25 cellular contexts compared by ENCODE assay signal in genomic region chr20:39266989-39267388, GRCh38.
DNase-seq lines count a peak whose midpoint lies in the region; ATAC-seq, FAIRE-seq and TF ChIP-seq lines count a peak whose summit lies in the region.
"Had no signal": no experiment of that assay in that cellular context is flagged by ENCODE, and none has a peak within 500 bp of the region (broad histone marks: within the 10 kb centered on the region; RNA-seq: fewer than 3 reads in every experiment).

No MANE protein-coding gene starts in this region.

- TF ChIP-seq CTCF in HepG2 (CRISPR knock-in tag; IDR thresholded peaks at IDR 0.05) (no peak), right lobe of liver (IDR thresholded peaks at IDR 0.05) (no peak), IMR-90 (conservative IDR thresholded peaks at IDR 0.05; ENCODE audit: low read depth, low read length) (no peak), bronchial epithelial cell (IDR thresholded peaks at IDR 0.05; ENCODE audit: insufficient read depth, low read length, severe bottlenecking) (no peak)

- H3K9me3 ChIP-seq in HepG2 (ENCODE audit: low read length) (no peaks in the 10 kb centered on the region), right lobe of liver (no peaks in the 10 kb centered on the region), IMR-90 (ENCODE audit: control insufficient read depth, insufficient read depth, low read length) (no peaks in the 10 kb centered on the region)
- H3K9me3 ChIP-seq: BE2C, BLaER1 had no signal

- no peak overlapping the region for H3K56ac ChIP-seq in IMR-90 (ENCODE audit: extremely low read depth, insufficient read depth, low read length)

- H3K4me3 ChIP-seq in HepG2 (replicated peaks in 1 of 3; ENCODE audit: insufficient read depth in 1 of 3, low read depth in 2 of 3, low read length in 3 of 3) (no peak overlapping the region), right lobe of liver (no peak overlapping the region), IMR-90 (ENCODE audit: insufficient read depth, low read depth, low read length) (no peak overlapping the region), bronchial epithelial cell (ENCODE audit: low read depth, low read length) (no peak overlapping the region)
- H3K4me3 ChIP-seq: BLaER1, GM12878 had no signal

- no peaks in the 10 kb centered on the region for H3K36me3 ChIP-seq in HepG2 (replicated peaks in 1 of 2; ENCODE audit: control insufficient read depth in 1 of 2, insufficient read depth in 2 of 2, low read length in 2 of 2)
- H3K36me3 ChIP-seq in right lobe of liver: no peaks in the 10 kb centered on the region
- H3K36me3 ChIP-seq in IMR-90 (ENCODE audit: control insufficient read depth, insufficient read depth, low read length): no peaks in the 10 kb centered on the region
- H3K36me3 ChIP-seq in bronchial epithelial cell (ENCODE audit: control insufficient read depth, insufficient read depth, low read length): no peaks in the 10 kb centered on the region
- H3K36me3 ChIP-seq: BE2C, BLaER1 had no signal

- no peak overlapping the region for H2BK5ac ChIP-seq in IMR-90 (ENCODE audit: low read depth, low read length, poor library complexity, severe bottlenecking)

- no peak overlapping the region for H3K23ac ChIP-seq in IMR-90 (ENCODE audit: low read depth, low read length)

- H2AK5ac ChIP-seq in IMR-90 (ENCODE audit: low read depth, low read length): no peak overlapping the region

- H3K27ac ChIP-seq in HepG2 (ENCODE audit: extremely low read length, insufficient read depth, low read length): no peak overlapping the region
- H3K27ac ChIP-seq in right lobe of liver: no peak overlapping the region
- H3K27ac ChIP-seq in IMR-90 (ENCODE audit: insufficient read depth, low read length): no peak overlapping the region
- H3K27ac ChIP-seq: 22Rv1, BLaER1 had no signal

- no peak overlapping the region for H3K4ac ChIP-seq in IMR-90 (ENCODE audit: low read depth, low read length)

- no peak overlapping the region for H2BK120ac ChIP-seq in IMR-90 (ENCODE audit: low read depth, low read length)

- no peak overlapping the region for H2BK15ac ChIP-seq in IMR-90 (ENCODE audit: low read depth, low read length)

- H2AK9ac ChIP-seq in IMR-90 (replicated peaks; ENCODE audit: low read depth, low read length, poor library complexity): no peak overlapping the region

- no peaks in the 10 kb centered on the region for H3K79me1 ChIP-seq in IMR-90 (ENCODE audit: low read depth in 1 of 2, low read length in 2 of 2)

- H2BK20ac ChIP-seq in IMR-90 (ENCODE audit: low read depth, low read length): no peak overlapping the region

- POLR2A ChIA-PET in HepG2 (lab: Yijun Ruan, JAX) (no interaction called here), IMR-90 (lab: Charles Lee; ENCODE audit: unreplicated experiment) (no interaction called here)

- 3% methylated on average over 4 of the region's 4 CpGs for WGBS in HepG2 (ENCODE audit: low lambda C conversion rate)
- WGBS in right lobe of liver (ENCODE audit: insufficient coverage, low coverage, low lambda C conversion rate, missing lambda C conversion rate): 68% methylated on average over 2 of the region's 4 CpGs
- WGBS in IMR-90 (ENCODE audit: extremely low coverage in 2 of 2, insufficient read length in 1 of 2), 2 experiments: no CpG with 5 or more reads among the region's 4 CpGs

- TF ChIP-seq EP300 in HepG2 (IDR thresholded peaks at IDR 0.05; ENCODE audit: low read depth in 2 of 2, low read length in 2 of 2) (no peak), HepG2 (CRISPR knock-in tag; IDR thresholded peaks at IDR 0.05; ENCODE audit: borderline replicate concordance) (no peak)

- H4K5ac ChIP-seq in IMR-90 (ENCODE audit: low read depth, low read length): no peak overlapping the region

- dilution Hi-C loops in IMR-90 (cut with HindIII; ENCODE audit: low sequenced_read_pairs, unreplicated experiment): no loop called here

- no peak overlapping the region for H3K4me2 ChIP-seq in HepG2 (ENCODE audit: low read depth, low read length)
- H3K4me2 ChIP-seq in IMR-90 (ENCODE audit: low read depth, low read length): no peak overlapping the region
- H3K4me2 ChIP-seq: BLaER1 had no signal

- TF ChIP-seq POLR2A in HepG2 (IDR thresholded peaks at IDR 0.05; ENCODE audit: insufficient read depth in 1 of 2, low read depth in 2 of 2, low read length in 2 of 2) (no peak), right lobe of liver (IDR thresholded peaks at IDR 0.05) (no peak), IMR-90 (IDR thresholded peaks at IDR 0.05; ENCODE audit: low read depth, low read length) (no peak)

- no peaks in the 10 kb centered on the region for H3K4me1 ChIP-seq in HepG2 (ENCODE audit: insufficient read depth, low read length)
- H3K4me1 ChIP-seq in right lobe of liver: no peaks in the 10 kb centered on the region
- no peaks in the 10 kb centered on the region for H3K4me1 ChIP-seq in IMR-90 (ENCODE audit: control insufficient read depth, insufficient read depth, low read length)
- H3K4me1 ChIP-seq: BLaER1 had no signal

- no peak for ATAC-seq in HepG2
- ATAC-seq in right lobe of liver: no peak
- no peak for ATAC-seq in IMR-90 (ENCODE audit: low read depth)
- no peak for ATAC-seq in activated naive CD4-positive, alpha-beta T cell treated with anti-CD3 and anti-CD28 coated beads, Interleukin-2, amount 50 U/mL, for 72 hours
- ATAC-seq: GM12878 had no signal

- in situ Hi-C loops in HepG2 (cut with HindIII; ENCODE audit: extremely low pct_ligation_motif_present, low pct_unique_long_range_greater_than_20kb) (no loop called here), IMR-90 (cut with MboI; ENCODE audit: low sequenced_read_pairs) (no loop called here)

- FAIRE-seq in HepG2 (lab: Jason Lieb, UNC) (no peak), bronchial epithelial cell (lab: Jason Lieb, UNC) (peak; percentile 91)
- FAIRE-seq: GM12878, GM12892, GM18507 had no signal

- intact Hi-C loops in HepG2 (cut with micrococcal nuclease; ENCODE audit: unreplicated experiment): loop anchor here (10.0 kb wide), 2 partner anchors 608 to 1428 kb away; no protein-coding TSS in a partner anchor
- intact Hi-C loops in right lobe of liver (cut with DNase I): no loop called here
- intact Hi-C loops in IMR-90 (cut with micrococcal nuclease): no loop called here

- no peaks in the 10 kb centered on the region for H3K9me3 Mint-ChIP-seq in activated naive CD4-positive, alpha-beta T cell treated with anti-CD3 and anti-CD28 coated beads, Interleukin-2, amount 50 U/mL, for 72 hours
- H3K9me3 Mint-ChIP-seq: CD14-positive monocyte; CD4-positive, alpha-beta memory T cell; CD4-positive, CD25-positive, alpha-beta regulatory T cell; CD8-positive, alpha-beta memory T cell had no signal

- no peaks in the 10 kb centered on the region for H3K36me3 Mint-ChIP-seq in activated naive CD4-positive, alpha-beta T cell treated with anti-CD3 and anti-CD28 coated beads, Interleukin-2, amount 50 U/mL, for 72 hours
- H3K36me3 Mint-ChIP-seq: CD14-positive monocyte; CD4-positive, alpha-beta memory T cell; CD4-positive, CD25-positive, alpha-beta regulatory T cell had no signal

- H3K27me3 ChIP-seq in HepG2 (ENCODE audit: control insufficient read depth in 1 of 2, insufficient read depth in 2 of 2, low read length in 2 of 2) (no peaks in the 10 kb centered on the region), right lobe of liver (no peaks in the 10 kb centered on the region), IMR-90 (ENCODE audit: control insufficient read depth, insufficient read depth, low read length) (no peaks in the 10 kb centered on the region), bronchial epithelial cell (ENCODE audit: control insufficient read depth, insufficient read depth, low read length) (no peaks in the 10 kb centered on the region)
- H3K27me3 ChIP-seq: BE2C, BLaER1 had no signal

- no peak overlapping the region for H3K18ac ChIP-seq in IMR-90 (ENCODE audit: low read depth, low read length)

- CTCF ChIA-PET in HepG2 (lab: Yijun Ruan, JAX; ENCODE audit: low intra/inter-chr PET ratio, low total read pairs) (no interaction called here), IMR-90 (lab: Yijun Ruan, JAX) (interaction anchor here (1.0 kb wide), 1 partner anchor 607 kb away, joined by 4 read pairs; no protein-coding TSS in a partner anchor)

- TF ChIP-seq RAD21 in HepG2 (CRISPR knock-in tag; IDR thresholded peaks at IDR 0.05): no peak
- TF ChIP-seq RAD21 in IMR-90 (IDR thresholded peaks at IDR 0.05; ENCODE audit: low read length): no peak

- H4K91ac ChIP-seq in IMR-90 (ENCODE audit: insufficient read depth, low read depth, low read length): no peak overlapping the region

- H2AFZ ChIP-seq in HepG2 (ENCODE audit: low read length): no peak overlapping the region
- H2AFZ ChIP-seq in IMR-90 (replicated peaks; ENCODE audit: low read length, poor library complexity): no peak overlapping the region

- H3K9me1 ChIP-seq in IMR-90 (ENCODE audit: insufficient read depth, low read length): no peaks in the 10 kb centered on the region

- H3K79me2 ChIP-seq in HepG2 (ENCODE audit: insufficient read depth, low read length): no peaks in the 10 kb centered on the region

- H3K9ac ChIP-seq in HepG2 (ENCODE audit: insufficient read depth, low read depth, low read length) (no peak overlapping the region), IMR-90 (ENCODE audit: low read depth, low read length) (no peak overlapping the region)
- H3K9ac ChIP-seq: BLaER1 had no signal

- H4K20me1 ChIP-seq in HepG2 (ENCODE audit: insufficient read depth, low read length) (no peaks in the 10 kb centered on the region), IMR-90 (ENCODE audit: insufficient read depth, low read length) (no peaks in the 10 kb centered on the region)
- H4K20me1 ChIP-seq: BLaER1 had no signal

- H3K14ac ChIP-seq in IMR-90 (replicated peaks; ENCODE audit: low read depth, low read length): no peak overlapping the region

- DNase-seq in HepG2 (ENCODE audit: low spot score): no peak
- DNase-seq in right lobe of liver: no peak
- DNase-seq in IMR-90: no peak
- DNase-seq in bronchial epithelial cell (ENCODE audit: low read depth): no peak
- no peak for DNase-seq in activated naive CD4-positive, alpha-beta T cell treated with anti-CD3 and anti-CD28 coated beads, Interleukin-2, amount 50 U/mL, for 72 hours (ENCODE audit: low spot score in 2 of 2)
- no peak for DNase-seq in NAMALWA (ENCODE audit: low spot score)
- no peak for DNase-seq in NCI-H69 (lab: John Stamatoyannopoulos, UW)
- DNase-seq: ACHN; BE2C; C1 segment of cervical spinal cord; CD4-positive, alpha-beta memory T cell; CD4-positive, CD25-positive, alpha-beta regulatory T cell; CD8-positive, alpha-beta memory T cell; COR-L47; DMS 273 treated with DMSO at 0.1 percent for 48 hours; DMS153; DMS53; DMS79; GDM1 had no signal

- no peak overlapping the region for H3K27ac Mint-ChIP-seq in activated naive CD4-positive, alpha-beta T cell treated with anti-CD3 and anti-CD28 coated beads, Interleukin-2, amount 50 U/mL, for 72 hours
- H3K27ac Mint-ChIP-seq: CD4-positive, alpha-beta memory T cell; CD4-positive, CD25-positive, alpha-beta regulatory T cell; CD8-positive, alpha-beta memory T cell had no signal

- BruUV-seq in HepG2 (replicated peaks; lab: Mats Ljungman, UMichigan) (no TSS peak), IMR-90 (replicated peaks; lab: Mats Ljungman, UMichigan) (no TSS peak)

- H4K8ac ChIP-seq in IMR-90 (ENCODE audit: low read depth in 2 of 2, low read length in 2 of 2): no peak overlapping the region

TF ChIP-seq in HepG2, 621 proteins besides CTCF, POLR2A, EP300 and RAD21 (continues in another document):
- no peak for TF ChIP-seq SATB2 (CRISPR knock-in tag; IDR thresholded peaks at IDR 0.05)
- TF ChIP-seq ZNF251 (CRISPR knock-in tag; IDR thresholded peaks at IDR 0.05): no peak
